Comparison of ENCODE assay signal across 1 cellular context in genomic region chr9:128456613-128457061, GRCh38.
TF ChIP-seq lines count a peak whose summit lies in the region.

No MANE protein-coding gene starts in this region.

TF ChIP-seq in HepG2, 621 proteins besides CTCF, POLR2A, EP300 and RAD21 (continued from another document and continues in another):
- peak; percentile 27; the same call in 1 of the 2 replicates for TF ChIP-seq ZNF142 (CRISPR knock-in tag; IDR thresholded peaks at IDR 0.05)
- TF ChIP-seq ZSCAN21 (CRISPR knock-in tag; IDR thresholded peaks at IDR 0.05; ENCODE audit: borderline replicate concordance) = no peak
- no peak for TF ChIP-seq HES4 (CRISPR knock-in tag; IDR thresholded peaks at IDR 0.05; ENCODE audit: borderline replicate concordance)
- peak; percentile 42; the same call in 1 of the 2 replicates for TF ChIP-seq TFDP1 (CRISPR knock-in tag; IDR thresholded peaks at IDR 0.05; ENCODE audit: borderline replicate concordance)
- peak; percentile 74 for TF ChIP-seq NFYB (CRISPR knock-in tag; IDR thresholded peaks at IDR 0.05)
- peak; percentile 65; the same call in 1 of the 2 replicates for TF ChIP-seq ZNF777 (CRISPR knock-in tag; IDR thresholded peaks at IDR 0.05)
- TF ChIP-seq, protein P1, sequence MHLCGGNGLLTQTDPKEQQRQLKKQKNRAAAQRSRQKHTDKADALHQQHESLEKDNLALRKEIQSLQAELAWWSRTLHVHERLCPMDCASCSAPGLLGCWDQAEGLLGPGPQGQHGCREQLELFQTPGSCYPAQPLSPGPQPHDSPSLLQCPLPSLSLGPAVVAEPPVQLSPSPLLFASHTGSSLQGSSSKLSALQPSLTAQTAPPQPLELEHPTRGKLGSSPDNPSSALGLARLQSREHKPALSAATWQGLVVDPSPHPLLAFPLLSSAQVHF (CRISPR knock-in tag; IDR thresholded peaks at IDR 0.05) = 0 out of 2 replicates have a peak, but pooled peaks have one; percentile 35
- TF ChIP-seq HNRNPK (IDR thresholded peaks at IDR 0.05; ENCODE audit: low read depth, low read length, poor library complexity, severe bottlenecking) = peak; percentile 93
- TF ChIP-seq SAP130 (CRISPR knock-in tag; IDR thresholded peaks at IDR 0.05; ENCODE audit: low read depth) = peak; percentile 35; the same call in 1 of the 2 replicates
- no peak for TF ChIP-seq KLF13 (CRISPR knock-in tag; IDR thresholded peaks at IDR 0.05)
- TF ChIP-seq ZNF576 (CRISPR knock-in tag; IDR thresholded peaks at IDR 0.05) = no peak
- TF ChIP-seq, protein P2, sequence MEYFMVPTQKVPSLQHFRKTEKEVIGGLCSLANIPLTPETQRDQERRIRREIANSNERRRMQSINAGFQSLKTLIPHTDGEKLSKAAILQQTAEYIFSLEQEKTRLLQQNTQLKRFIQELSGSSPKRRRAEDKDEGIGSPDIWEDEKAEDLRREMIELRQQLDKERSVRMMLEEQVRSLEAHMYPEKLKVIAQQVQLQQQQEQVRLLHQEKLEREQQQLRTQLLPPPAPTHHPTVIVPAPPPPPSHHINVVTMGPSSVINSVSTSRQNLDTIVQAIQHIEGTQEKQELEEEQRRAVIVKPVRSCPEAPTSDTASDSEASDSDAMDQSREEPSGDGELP (IDR thresholded peaks at IDR 0.05; ENCODE audit: borderline replicate concordance, low read depth) = 0 out of 2 replicates have a peak, but pooled peaks have one; percentile 7
- no peak for TF ChIP-seq NR2F1 (CRISPR knock-in tag; IDR thresholded peaks at IDR 0.05)
- TF ChIP-seq, protein P3, sequence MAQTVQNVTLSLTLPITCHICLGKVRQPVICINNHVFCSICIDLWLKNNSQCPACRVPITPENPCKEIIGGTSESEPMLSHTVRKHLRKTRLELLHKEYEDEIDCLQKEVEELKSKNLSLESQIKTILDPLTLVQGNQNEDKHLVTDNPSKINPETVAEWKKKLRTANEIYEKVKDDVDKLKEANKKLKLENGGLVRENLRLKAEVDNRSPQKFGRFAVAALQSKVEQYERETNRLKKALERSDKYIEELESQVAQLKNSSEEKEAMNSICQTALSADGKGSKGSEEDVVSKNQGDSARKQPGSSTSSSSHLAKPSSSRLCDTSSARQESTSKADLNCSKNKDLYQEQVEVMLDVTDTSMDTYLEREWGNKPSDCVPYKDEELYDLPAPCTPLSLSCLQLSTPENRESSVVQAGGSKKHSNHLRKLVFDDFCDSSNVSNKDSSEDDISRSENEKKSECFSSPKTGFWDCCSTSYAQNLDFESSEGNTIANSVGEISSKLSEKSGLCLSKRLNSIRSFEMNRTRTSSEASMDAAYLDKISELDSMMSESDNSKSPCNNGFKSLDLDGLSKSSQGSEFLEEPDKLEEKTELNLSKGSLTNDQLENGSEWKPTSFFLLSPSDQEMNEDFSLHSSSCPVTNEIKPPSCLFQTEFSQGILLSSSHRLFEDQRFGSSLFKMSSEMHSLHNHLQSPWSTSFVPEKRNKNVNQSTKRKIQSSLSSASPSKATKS (CRISPR knock-in tag; IDR thresholded peaks at IDR 0.05) = no peak
- TF ChIP-seq E2F5 (CRISPR knock-in tag; conservative IDR thresholded peaks at IDR 0.05) = 0 out of 2 replicates have a peak, but pooled peaks have one; percentile 53
- TF ChIP-seq MXI1 (IDR thresholded peaks at IDR 0.05; ENCODE audit: borderline replicate concordance, low read depth, low read length) = 0 out of 3 replicates have a peak, but pooled peaks have one; percentile 21
- TF ChIP-seq TFDP2 (CRISPR knock-in tag; IDR thresholded peaks at IDR 0.05) = 0 out of 2 replicates have a peak, but pooled peaks have one; percentile 49
- TF ChIP-seq NFYC (CRISPR knock-in tag; IDR thresholded peaks at IDR 0.05) = peak; percentile 67
- 0 out of 2 replicates have a peak, but pooled peaks have one; percentile 17 for TF ChIP-seq KAT8 (CRISPR knock-in tag; IDR thresholded peaks at IDR 0.05)
- TF ChIP-seq, protein P4, sequence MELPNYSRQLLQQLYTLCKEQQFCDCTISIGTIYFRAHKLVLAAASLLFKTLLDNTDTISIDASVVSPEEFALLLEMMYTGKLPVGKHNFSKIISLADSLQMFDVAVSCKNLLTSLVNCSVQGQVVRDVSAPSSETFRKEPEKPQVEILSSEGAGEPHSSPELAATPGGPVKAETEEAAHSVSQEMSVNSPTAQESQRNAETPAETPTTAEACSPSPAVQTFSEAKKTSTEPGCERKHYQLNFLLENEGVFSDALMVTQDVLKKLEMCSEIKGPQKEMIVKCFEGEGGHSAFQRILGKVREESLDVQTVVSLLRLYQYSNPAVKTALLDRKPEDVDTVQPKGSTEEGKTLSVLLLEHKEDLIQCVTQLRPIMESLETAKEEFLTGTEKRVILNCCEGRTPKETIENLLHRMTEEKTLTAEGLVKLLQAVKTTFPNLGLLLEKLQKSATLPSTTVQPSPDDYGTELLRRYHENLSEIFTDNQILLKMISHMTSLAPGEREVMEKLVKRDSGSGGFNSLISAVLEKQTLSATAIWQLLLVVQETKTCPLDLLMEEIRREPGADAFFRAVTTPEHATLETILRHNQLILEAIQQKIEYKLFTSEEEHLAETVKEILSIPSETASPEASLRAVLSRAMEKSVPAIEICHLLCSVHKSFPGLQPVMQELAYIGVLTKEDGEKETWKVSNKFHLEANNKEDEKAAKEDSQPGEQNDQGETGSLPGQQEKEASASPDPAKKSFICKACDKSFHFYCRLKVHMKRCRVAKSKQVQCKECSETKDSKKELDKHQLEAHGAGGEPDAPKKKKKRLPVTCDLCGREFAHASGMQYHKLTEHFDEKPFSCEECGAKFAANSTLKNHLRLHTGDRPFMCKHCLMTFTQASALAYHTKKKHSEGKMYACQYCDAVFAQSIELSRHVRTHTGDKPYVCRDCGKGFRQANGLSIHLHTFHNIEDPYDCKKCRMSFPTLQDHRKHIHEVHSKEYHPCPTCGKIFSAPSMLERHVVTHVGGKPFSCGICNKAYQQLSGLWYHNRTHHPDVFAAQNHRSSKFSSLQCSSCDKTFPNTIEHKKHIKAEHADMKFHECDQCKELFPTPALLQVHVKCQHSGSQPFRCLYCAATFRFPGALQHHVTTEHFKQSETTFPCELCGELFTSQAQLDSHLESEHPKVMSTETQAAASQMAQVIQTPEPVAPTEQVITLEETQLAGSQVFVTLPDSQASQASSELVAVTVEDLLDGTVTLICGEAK (IDR thresholded peaks at IDR 0.05) = no peak
- TF ChIP-seq, protein P4 (CRISPR knock-in tag; IDR thresholded peaks at IDR 0.05) = no peak
- 0 out of 2 replicates have a peak, but pooled peaks have one; percentile 5 for TF ChIP-seq RXRB (CRISPR knock-in tag; IDR thresholded peaks at IDR 0.05; ENCODE audit: borderline replicate concordance)
- 0 out of 2 replicates have a peak, but pooled peaks have one; percentile 24 for TF ChIP-seq ZNF747 (CRISPR knock-in tag; IDR thresholded peaks at IDR 0.05; ENCODE audit: borderline replicate concordance)
- TF ChIP-seq XRCC5 (optimal IDR thresholded peaks at IDR 0.05; ENCODE audit: low read length) = peak; percentile 19
- TF ChIP-seq ATF7 (IDR thresholded peaks at IDR 0.05) = no peak
- no peak for TF ChIP-seq ATF7 (CRISPR knock-in tag; IDR thresholded peaks at IDR 0.05)
- no peak for TF ChIP-seq MAZ (IDR thresholded peaks at IDR 0.05; ENCODE audit: borderline replicate concordance, low read depth, low read length)
- TF ChIP-seq MAZ (CRISPR knock-in tag; IDR thresholded peaks at IDR 0.05; ENCODE audit: low read depth) = no peak
- TF ChIP-seq, protein P5, sequence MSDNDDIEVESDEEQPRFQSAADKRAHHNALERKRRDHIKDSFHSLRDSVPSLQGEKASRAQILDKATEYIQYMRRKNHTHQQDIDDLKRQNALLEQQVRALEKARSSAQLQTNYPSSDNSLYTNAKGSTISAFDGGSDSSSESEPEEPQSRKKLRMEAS (IDR thresholded peaks at IDR 0.05) = peak; percentile 52; the same call in 1 of the 2 replicates
